1 cellular context compared by ENCODE assay signal in genomic region chr9:127898433-127899199, GRCh38.
TF ChIP-seq lines count a peak whose summit lies in the region.

No MANE protein-coding gene starts in this region.

TF ChIP-seq in HEK293, 187 proteins besides CTCF, POLR2A, EP300 and RAD21 (continued from another document and continues in another):
- TF ChIP-seq ZNF747 (tag by site-specific recombination; IDR thresholded peaks at IDR 0.05) (no peak), ZFHX2 (tag by site-specific recombination; conservative IDR thresholded peaks at IDR 0.05) (peak; percentile 54), KLF10 (tag by site-specific recombination; IDR thresholded peaks at IDR 0.05) (0 out of 2 replicates have a peak, but pooled peaks have one; percentile 24), ZNF529 (tag by site-specific recombination; IDR thresholded peaks at IDR 0.05; ENCODE audit: insufficient replicate concordance) (no peak), ZNF785 (tag by site-specific recombination; IDR thresholded peaks at IDR 0.05) (no peak), ZNF629 (tag by site-specific recombination; IDR thresholded peaks at IDR 0.05) (no peak), MEIS1 (CRISPR knock-in tag; IDR thresholded peaks at IDR 0.05; ENCODE audit: borderline replicate concordance) (no peak), ZNF571 (tag by site-specific recombination; IDR thresholded peaks at IDR 0.05) (no peak), ZBTB7A (tag by site-specific recombination; IDR thresholded peaks at IDR 0.05; ENCODE audit: low read depth) (0 out of 2 replicates have a peak, but pooled peaks have one; percentile 52), ZIC2 (tag by site-specific recombination; IDR thresholded peaks at IDR 0.05) (peak; percentile 75), IKZF3 (tag by site-specific recombination; IDR thresholded peaks at IDR 0.05) (peak; percentile 11; the same call in 1 of the 2 replicates), ZBTB10 (tag by site-specific recombination; IDR thresholded peaks at IDR 0.05) (peak; percentile 79), ZNF473 (tag by site-specific recombination; IDR thresholded peaks at IDR 0.05) (no peak), ZNF426 (tag by site-specific recombination; IDR thresholded peaks at IDR 0.05) (no peak), TCF7L2 (IDR thresholded peaks at IDR 0.05; ENCODE audit: borderline replicate concordance, low read depth, low read length) (no peak), ZBTB21 (tag by site-specific recombination; IDR thresholded peaks at IDR 0.05) (no peak), KLF9 (tag by site-specific recombination; IDR thresholded peaks at IDR 0.05; ENCODE audit: low read depth) (no peak), ZBTB26 (tag by site-specific recombination; optimal IDR thresholded peaks at IDR 0.05) (peak; percentile 66), SP3 (tag by site-specific recombination; IDR thresholded peaks at IDR 0.05) (no peak; the same call in 1 of the 2 replicates), ZNF350 (tag by site-specific recombination; IDR thresholded peaks at IDR 0.05) (no peak), ZNF768 (tag by site-specific recombination; IDR thresholded peaks at IDR 0.05) (no peak), ZBTB6 (tag by site-specific recombination; IDR thresholded peaks at IDR 0.05) (peak; percentile 85), ZSCAN30 (tag by site-specific recombination; IDR thresholded peaks at IDR 0.05) (peak; percentile 60), ZEB2 (tag by site-specific recombination; IDR thresholded peaks at IDR 0.05) (0 out of 2 replicates have a peak, but pooled peaks have one; percentile 33), REPIN1 (tag by site-specific recombination; IDR thresholded peaks at IDR 0.05; ENCODE audit: low read depth) (no peak), ZNF580 (tag by site-specific recombination; IDR thresholded peaks at IDR 0.05) (peak; percentile 48; the same call in 1 of the 2 replicates), PATZ1 (tag by site-specific recombination; IDR thresholded peaks at IDR 0.05) (peak; percentile 93), ZNF623 (tag by site-specific recombination; IDR thresholded peaks at IDR 0.05) (no peak), ZFP3 (tag by site-specific recombination; IDR thresholded peaks at IDR 0.05; ENCODE audit: low read depth) (peak; percentile 54; the same call in 1 of the 2 replicates), ZFP41 (tag by site-specific recombination; IDR thresholded peaks at IDR 0.05; ENCODE audit: borderline replicate concordance) (no peak), ZSCAN23 (tag by site-specific recombination; IDR thresholded peaks at IDR 0.05) (no peak), KLF17 (tag by site-specific recombination; IDR thresholded peaks at IDR 0.05) (no peak), KLF1 (tag by site-specific recombination; IDR thresholded peaks at IDR 0.05) (no peak), ZNF341 (tag by site-specific recombination; IDR thresholded peaks at IDR 0.05; ENCODE audit: low read depth) (no peak; the same call in 1 of the 2 replicates), KLF8 (tag by site-specific recombination; IDR thresholded peaks at IDR 0.05) (0 out of 2 replicates have a peak, but pooled peaks have one; percentile 43), ZNF670 (tag by site-specific recombination; IDR thresholded peaks at IDR 0.05; ENCODE audit: low read depth) (no peak), ZNF621 (tag by site-specific recombination; IDR thresholded peaks at IDR 0.05) (no peak), MZF1 (tag by site-specific recombination; IDR thresholded peaks at IDR 0.05; ENCODE audit: borderline replicate concordance) (no peak), BCL11B (tag by site-specific recombination; IDR thresholded peaks at IDR 0.05; ENCODE audit: low read depth) (no peak), ZNF544 (tag by site-specific recombination; IDR thresholded peaks at IDR 0.05) (no peak), ZNF610 (tag by site-specific recombination; IDR thresholded peaks at IDR 0.05; ENCODE audit: borderline replicate concordance) (no peak), ZNF335 (tag by site-specific recombination; conservative IDR thresholded peaks at IDR 0.05) (peak; percentile 88), SCRT1 (tag by site-specific recombination; IDR thresholded peaks at IDR 0.05; ENCODE audit: borderline replicate concordance) (no peak), ZBTB20 (tag by site-specific recombination; IDR thresholded peaks at IDR 0.05) (peak; percentile 58), ZNF561 (tag by site-specific recombination; IDR thresholded peaks at IDR 0.05; ENCODE audit: borderline replicate concordance) (0 out of 2 replicates have a peak, but pooled peaks have one; percentile 11), ZNF324 (tag by site-specific recombination; IDR thresholded peaks at IDR 0.05) (no peak), YY2 (tag by site-specific recombination; IDR thresholded peaks at IDR 0.05) (no peak), ZNF239 (tag by site-specific recombination; IDR thresholded peaks at IDR 0.05) (no peak), ZNF184 (tag by site-specific recombination; IDR thresholded peaks at IDR 0.05) (no peak), ZNF302 (tag by site-specific recombination; IDR thresholded peaks at IDR 0.05; ENCODE audit: low read depth) (no peak), GLIS2 (tag by site-specific recombination; IDR thresholded peaks at IDR 0.05) (peak; percentile 97), ZNF18 (tag by site-specific recombination; IDR thresholded peaks at IDR 0.05) (no peak), ZNF433 (tag by site-specific recombination; IDR thresholded peaks at IDR 0.05; ENCODE audit: low read depth) (no peak), ZNF223 (tag by site-specific recombination; IDR thresholded peaks at IDR 0.05) (0 out of 2 replicates have a peak, but pooled peaks have one; percentile 33), ZNF26 (tag by site-specific recombination; IDR thresholded peaks at IDR 0.05) (no peak), ZNF121 (tag by site-specific recombination; IDR thresholded peaks at IDR 0.05) (no peak), ZNF2 (tag by site-specific recombination; IDR thresholded peaks at IDR 0.05) (no peak), ZNF645 (tag by site-specific recombination; IDR thresholded peaks at IDR 0.05) (no peak), ZNF362 (tag by site-specific recombination; IDR thresholded peaks at IDR 0.05) (no peak), ZNF404 (tag by site-specific recombination; IDR thresholded peaks at IDR 0.05) (no peak), SP7 (tag by site-specific recombination; IDR thresholded peaks at IDR 0.05) (0 out of 2 replicates have a peak, but pooled peaks have one; percentile 33)
